21 cellular contexts compared by ENCODE assay signal in genomic region chr16:84959784-84960417, GRCh38.
"Had no signal": no experiment of that assay in that cellular context is flagged by ENCODE, and none has a peak within 500 bp of the region (broad histone marks: within the 10 kb centered on the region; RNA-seq: fewer than 3 reads in every experiment).

No MANE protein-coding gene starts in this region.

- H2AFZ ChIP-seq: neural progenitor cell, parathyroid adenoma had no signal

- H3K9ac ChIP-seq: neural progenitor cell, parathyroid adenoma had no signal

- H3K4me1 ChIP-seq: colonic mucosa, foreskin keratinocyte, left ventricle myocardium inferior, lower lobe of right lung, neural progenitor cell, parathyroid adenoma, prostate gland, spleen, testis, tibial nerve had no signal

- H3K4me2 ChIP-seq: neural progenitor cell had no signal

- ATAC-seq: left cardiac atrium; lower lobe of right lung; sciatic nerve; stimulated activated memory B cell treated with anti-CD40 and anti-IgM and Interleukin-4, amounts not matched to agents 10 μg/mL and 1 μg/mL and 100 μg/mL, for 72 hours had no signal

- H3K36me3 ChIP-seq: colonic mucosa, left ventricle myocardium inferior, lower lobe of right lung, neural progenitor cell, prostate gland, spleen, tibial nerve had no signal

- H3K79me2 ChIP-seq: parathyroid adenoma had no signal

- FAIRE-seq: kidney had no signal

- H3K9me3 ChIP-seq: colonic mucosa, left ventricle myocardium inferior, lower lobe of right lung, prostate gland, spleen, testis, tibial nerve had no signal

- H3K27ac ChIP-seq: colonic mucosa, foreskin keratinocyte, left ventricle myocardium inferior, lower lobe of right lung, neural progenitor cell, parathyroid adenoma, prostate gland, testis, tibial nerve had no signal

- H3K27me3 ChIP-seq: colonic mucosa, neural progenitor cell, testis, tibial nerve had no signal

- H3K4me3 ChIP-seq: colonic mucosa, left ventricle myocardium inferior, lower lobe of right lung, neural progenitor cell, prostate gland, spleen, testis, tibial nerve had no signal

- DNase-seq: colonic mucosa; dermis blood vessel endothelial cell; foreskin keratinocyte; immature natural killer cell; kidney; left cardiac atrium; left ventricle myocardium inferior; lower lobe of right lung; natural killer cell; nucleus accumbens; stimulated activated CD4-positive, alpha-beta T cell treated with anti-CD3 and anti-CD28 coated beads, Interleukin-15, amount 100 ng/mL, for 24 hours; stimulated activated CD4-positive, alpha-beta T cell treated with anti-CD3 and anti-CD28 coated beads, Interleukin-1b, Interleukin-23, amount 100 ng/mL, for 48 hours; stimulated activated CD4-positive, alpha-beta T cell treated with anti-CD3 and anti-CD28 coated beads, Interleukin-4, amount 100 ng/mL, for 24 hours; testis had no signal
